Comparison of ENCODE assay signal across 17 cellular contexts in genomic region chr7:820341-820740, GRCh38. TPM values are rescaled to one million over a fixed set of nuclear protein-coding genes. Genes with fewer than 3 reads are reported as not detected.
A peak's percentile ranks its signal among the peaks of the same experiment; 100 is the strongest.
DNase-seq lines count a peak whose midpoint lies in the region; ATAC-seq, FAIRE-seq and TF ChIP-seq lines count a peak whose summit lies in the region.
"Had no signal": no experiment of that assay in that cellular context is flagged by ENCODE, and none has a peak within 500 bp of the region (broad histone marks: within the 10 kb centered on the region; RNA-seq: fewer than 3 reads in every experiment).

No MANE protein-coding gene starts in this region.

- CTCF ChIA-PET in activated B cell treated with CpG ODN at 0.5 μM for 24 hours (lab: Charles Lee): no interaction called here

- H3K9me2 ChIP-seq in DOHH2 (replicated peaks; ENCODE audit: control insufficient read depth, low read length): no peaks in the 10 kb centered on the region

- no peaks in the 10 kb centered on the region; the same call in 1 of the 2 replicates for H3F3A ChIP-seq in DOHH2 (ENCODE audit: control insufficient read depth, insufficient read depth)

- intact Hi-C loops in activated CD4-positive, alpha-beta T cell treated with anti-CD3 and anti-CD28 coated beads, Interleukin-2, amount 10 ng/mL, durations not matched to agents 24 days and 14 days (cut with micrococcal nuclease): no loop called here
- intact Hi-C loops in activated B cell treated with CpG ODN at 0.5 μM for 24 hours (cut with micrococcal nuclease): no loop called here
- intact Hi-C loops in pancreas (cut with DNase I): no loop called here

- peaks cover 33% of the 10 kb centered on the region for H4K20me1 ChIP-seq in DOHH2 (ENCODE audit: control insufficient read depth, insufficient read depth, low read depth, low read length)

- TF ChIP-seq CTCF in DOHH2 (IDR thresholded peaks at IDR 0.05; ENCODE audit: low read depth, low read length, poor library complexity, severe bottlenecking): no peak
- TF ChIP-seq CTCF in activated B cell treated with CpG ODN at 0.5 μM for 24 hours (IDR thresholded peaks at IDR 0.05): no peak
- no peak for TF ChIP-seq CTCF in nephron (IDR thresholded peaks at IDR 0.05; ENCODE audit: unreplicated experiment in 3 of 3)
- no peak for TF ChIP-seq CTCF in pancreas (IDR thresholded peaks at IDR 0.05)

- H3K9me3 Mint-ChIP-seq in activated CD4-positive, alpha-beta T cell treated with anti-CD3 and anti-CD28 coated beads, Interleukin-2, amount 10 ng/mL, durations not matched to agents 24 days and 14 days: no peaks in the 10 kb centered on the region
- no peaks in the 10 kb centered on the region for H3K9me3 Mint-ChIP-seq in activated B cell treated with CpG ODN at 0.5 μM for 24 hours
- H3K9me3 Mint-ChIP-seq in nephron: no peaks in the 10 kb centered on the region

- H3K4me1 Mint-ChIP-seq in activated CD4-positive, alpha-beta T cell treated with anti-CD3 and anti-CD28 coated beads, Interleukin-2, amount 10 ng/mL, durations not matched to agents 24 days and 14 days: peaks cover 38% of the 10 kb centered on the region
- peaks cover 65% of the 10 kb centered on the region for H3K4me1 Mint-ChIP-seq in activated B cell treated with CpG ODN at 0.5 μM for 24 hours
- H3K4me1 Mint-ChIP-seq in nephron: peaks cover 56% of the 10 kb centered on the region

- peak overlapping the region; percentile 21 for H3K27ac Mint-ChIP-seq in activated CD4-positive, alpha-beta T cell treated with anti-CD3 and anti-CD28 coated beads, Interleukin-2, amount 10 ng/mL, durations not matched to agents 24 days and 14 days
- peak overlapping the region; percentile 15 for H3K27ac Mint-ChIP-seq in activated B cell treated with CpG ODN at 0.5 μM for 24 hours
- H3K27ac Mint-ChIP-seq in nephron: peak overlapping the region in 1 of 3 experiments; percentile 42

- H3K4me3 ChIP-seq in DOHH2 (ENCODE audit: low read length) (peak overlapping the region; percentile 1; the same call in 1 of the 2 replicates), pancreas (no peak overlapping the region)
- H3K4me3 ChIP-seq: hepatocyte, uterus had no signal

- no peak for FAIRE-seq in pancreas (lab: Jason Lieb, UNC)
- FAIRE-seq: A204.1, bronchial epithelial cell, endothelial cell of umbilical vein had no signal

- H3K4me1 ChIP-seq in DOHH2 (ENCODE audit: control insufficient read depth, low read length) (peaks cover 42% of the 10 kb centered on the region), pancreas (peaks cover 8 to 31% (median 11%) of the 10 kb centered on the region in 3 donors)

- H3K36me3 Mint-ChIP-seq in activated CD4-positive, alpha-beta T cell treated with anti-CD3 and anti-CD28 coated beads, Interleukin-2, amount 10 ng/mL, durations not matched to agents 24 days and 14 days (ENCODE audit: low read depth): peaks cover 30% of the 10 kb centered on the region
- H3K36me3 Mint-ChIP-seq in activated B cell treated with CpG ODN at 0.5 μM for 24 hours (ENCODE audit: low read depth) (peaks cover 35% of the 10 kb centered on the region), nephron (ENCODE audit: low read depth) (peaks cover 17% of the 10 kb centered on the region)

- peaks cover 6% of the 10 kb centered on the region for H3K27me3 ChIP-seq in DOHH2 (ENCODE audit: control insufficient read depth, low read length)
- H3K27me3 ChIP-seq in pancreas: no peaks in the 10 kb centered on the region
- H3K27me3 ChIP-seq: hepatocyte, uterus had no signal

- no peak for DNase-seq in activated CD4-positive, alpha-beta T cell treated with anti-CD3 and anti-CD28 coated beads, Interleukin-2, amount 10 ng/mL, durations not matched to agents 24 days and 14 days
- DNase-seq in activated CD4-positive, alpha-beta T cell treated with anti-CD3 and anti-CD28 coated beads, Interleukin-2, amount 50 U/mL, for 4 hours: no peak
- no peak for DNase-seq in activated B cell treated with CpG ODN at 0.5 μM for 24 hours
- no peak for DNase-seq in T-helper 9 cell
- DNase-seq in pancreas: no peak
- DNase-seq: activated CD4-positive, alpha-beta T cell treated with anti-CD3 and anti-CD28 coated beads, Interleukin-2, amount 50 U/mL, for 48 hours; C1 segment of cervical spinal cord; substantia nigra; T-helper 1 cell had no signal

- no peak overlapping the region for H3K4me3 Mint-ChIP-seq in activated CD4-positive, alpha-beta T cell treated with anti-CD3 and anti-CD28 coated beads, Interleukin-2, amount 10 ng/mL, durations not matched to agents 24 days and 14 days
- peak overlapping the region; percentile 4 for H3K4me3 Mint-ChIP-seq in activated B cell treated with CpG ODN at 0.5 μM for 24 hours
- H3K4me3 Mint-ChIP-seq in nephron: peak overlapping the region; percentile 9 to 81 (median 36)

- H3K27me3 Mint-ChIP-seq in activated CD4-positive, alpha-beta T cell treated with anti-CD3 and anti-CD28 coated beads, Interleukin-2, amount 10 ng/mL, durations not matched to agents 24 days and 14 days: peaks cover 1% of the 10 kb centered on the region
- H3K27me3 Mint-ChIP-seq in activated B cell treated with CpG ODN at 0.5 μM for 24 hours (no peaks in the 10 kb centered on the region), nephron (ENCODE audit: low read depth) (no peaks in the 10 kb centered on the region)

- ATAC-seq in activated B cell treated with CpG ODN at 0.5 μM for 24 hours (ENCODE audit: low read depth) (no peak), GM21528 (IDR thresholded peaks at IDR 0.05; ENCODE audit: low FRiP score, unreplicated experiment) (no peak), pancreas (no peak)

- H3K4me2 ChIP-seq in DOHH2 (ENCODE audit: low read length): peak overlapping the region; percentile 37
- H3K4me2 ChIP-seq: hepatocyte had no signal

- peaks cover 87% of the 10 kb centered on the region for H3K79me2 ChIP-seq in DOHH2 (ENCODE audit: control insufficient read depth, low read length)

- H3K9me3 ChIP-seq in DOHH2 (ENCODE audit: control insufficient read depth, insufficient read depth, low read length) (no peaks in the 10 kb centered on the region; the same call in 1 of the 2 replicates), pancreas (no peaks in the 10 kb centered on the region)
- H3K9me3 ChIP-seq: uterus had no signal

- POLR2A ChIA-PET in activated B cell treated with CpG ODN at 0.5 μM for 24 hours (lab: Charles Lee): interaction anchor here (0.7 kb wide), 1 partner anchor 51 kb away, joined by 6 read pairs; no protein-coding TSS in a partner anchor

- WGBS in pancreas, 2 donors: 94 to 95% methylated on average over 1 of the region's 1 CpG

- H3K27ac ChIP-seq in DOHH2 (ENCODE audit: low read depth, low read length) (no peak overlapping the region), pancreas (no peak overlapping the region)
- H3K27ac ChIP-seq: hepatocyte had no signal

- H3K36me3 ChIP-seq in DOHH2 (ENCODE audit: control insufficient read depth, low read length) (peaks cover 33% of the 10 kb centered on the region), pancreas (no peaks in the 10 kb centered on the region)
- H3K36me3 ChIP-seq: uterus had no signal

RNA-seq across cellular contexts. Expression of gene SUN1, which starts 11.9 kb away (rescaled TPM):
- 85.8 and 90.3 TPM in 2 replicates for total RNA-seq in activated CD4-positive, alpha-beta T cell treated with anti-CD3 and anti-CD28 coated beads, Interleukin-2, amount 10 ng/mL, durations not matched to agents 24 days and 14 days
- total RNA-seq in activated B cell treated with CpG ODN at 0.5 μM for 24 hours: 101 and 119 TPM in 2 replicates
- 10 to 100 TPM; 42.6 to 68.3 (median 52.5) TPM for total RNA-seq in pancreas
- 10 to 100 TPM; 67.7 to 93.2 TPM for polyA plus RNA-seq in pancreas

RNA-seq across cellular contexts. Expression of gene GET4, which starts 56.0 kb away (rescaled TPM):
- total RNA-seq in activated CD4-positive, alpha-beta T cell treated with anti-CD3 and anti-CD28 coated beads, Interleukin-2, amount 10 ng/mL, durations not matched to agents 24 days and 14 days: 35.8 and 41.0 TPM in 2 replicates
- 40.5 and 41.4 TPM in 2 replicates for total RNA-seq in activated B cell treated with CpG ODN at 0.5 μM for 24 hours
- 10 to 100 TPM; 13.1 to 23.8 (median 19.9) TPM for total RNA-seq in pancreas
- polyA plus RNA-seq in pancreas: 10 to 100 TPM; 52.6 to 94.5 TPM
